34 cellular contexts compared by ENCODE assay signal in genomic region chr5:170469414-170469813, GRCh38. TPM values are rescaled to one million over a fixed set of nuclear protein-coding genes. Genes with fewer than 3 reads are reported as not detected.
"Had no signal": no experiment of that assay in that cellular context is flagged by ENCODE, and none has a peak within 500 bp of the region (broad histone marks: within the 10 kb centered on the region; RNA-seq: fewer than 3 reads in every experiment).

No MANE protein-coding gene starts in this region.

- H3K27ac Mint-ChIP-seq: activated CD4-positive, alpha-beta T cell treated with anti-CD3 and anti-CD28 coated beads, Interleukin-2, amount 10 ng/mL, durations not matched to agents 7 days and 5 days; activated CD8-positive, alpha-beta memory T cell treated with anti-CD3 and anti-CD28 coated beads, Interleukin-2, amount 10 ng/mL, durations not matched to agents 7 days and 5 days; activated CD8-positive, alpha-beta T cell treated with anti-CD3 and anti-CD28 coated beads, Interleukin-2, amount 10 ng/mL, durations not matched to agents 7 days and 5 days; activated naive CD4-positive, alpha-beta T cell treated with anti-CD3 and anti-CD28 coated beads for 36 hours; activated naive CD4-positive, alpha-beta T cell treated with anti-CD3 and anti-CD28 coated beads, Interleukin-2, amount 50 U/mL, for 72 hours; activated T-helper 1 cell treated with anti-CD3 and anti-CD28 coated beads, Interleukin-12 subunit alpha, Interleukin-12 subunit beta, Interleukin-2, Interleukin-4 antibody, amounts not matched to agents 30 ng/mL and 10 ng/mL and 1 ng/mL, durations not matched to agents 14 hours and 24 hours and 36 hours; activated T-helper 2 cell treated with anti-CD3 and anti-CD28 coated beads, Interferon-gamma antibody, Interleukin-2, Interleukin-4, amounts not matched to agents 10 μg/mL and 5 μg/mL and 100 μg/mL, durations not matched to agents 14 hours and 24 hours and 36 hours; dendritic cell treated with granulocyte-macrophage colony-stimulating factor and Interleukin-4, amounts not matched to agents 40 ng/mL and 50 ng/mL, for 4 days; effector memory CD8-positive, alpha-beta T cell; WTC11 had no signal

- H3K4me1 ChIP-seq: esophagus squamous epithelium, gastroesophageal sphincter had no signal

- H3K4me3 ChIP-seq: coronary artery, dorsolateral prefrontal cortex, esophagus squamous epithelium, gastroesophageal sphincter, heart right ventricle had no signal

- DNase-seq: activated CD4-positive, alpha-beta T cell treated with anti-CD3 and anti-CD28 coated beads for 1 hour; activated CD4-positive, alpha-beta T cell treated with anti-CD3 and anti-CD28 coated beads for 4 hours; activated CD4-positive, alpha-beta T cell treated with anti-CD3 and anti-CD28 coated beads, Interleukin-2, amount 10 ng/mL, durations not matched to agents 7 days and 5 days; activated CD4-positive, alpha-beta T cell treated with anti-CD3 and anti-CD28 coated beads, Interleukin-2, amount 50 U/mL, for 4 hours; activated CD8-positive, alpha-beta memory T cell treated with anti-CD3 and anti-CD28 coated beads, Interleukin-2, amount 10 ng/mL, durations not matched to agents 7 days and 5 days; activated CD8-positive, alpha-beta memory T cell treated with anti-CD3 and anti-CD28 coated beads, Interleukin-2, amount 50 U/mL, for 4 hours; activated CD8-positive, alpha-beta T cell treated with anti-CD3 and anti-CD28 coated beads, Interleukin-2, amount 10 ng/mL, durations not matched to agents 7 days and 5 days; activated effector memory CD4-positive, alpha-beta T cell treated with anti-CD3 and anti-CD28 coated beads, Interleukin-2, amount 50 U/mL, for 16 hours; activated naive CD4-positive, alpha-beta T cell treated with anti-CD3 and anti-CD28 coated beads for 36 hours; activated T-cell treated with anti-CD3 and anti-CD28 coated beads, Interleukin-2, amount 50 U/mL, for 1 hour; activated T-cell treated with anti-CD3 and anti-CD28 coated beads, Interleukin-2, amount 50 U/mL, for 48 hours; amniotic stem cell; anterior cingulate cortex; brain microvascular endothelial cell; dorsolateral prefrontal cortex; effector memory CD8-positive, alpha-beta T cell; erythroblast; esophagus squamous epithelium; foreskin melanocyte; heart right ventricle; T-helper 2 cell had no signal

- H3K27me3 ChIP-seq: brain microvascular endothelial cell, dorsolateral prefrontal cortex had no signal

- H3K27me3 Mint-ChIP-seq: dendritic cell treated with granulocyte-macrophage colony-stimulating factor and Interleukin-4, amounts not matched to agents 40 ng/mL and 50 ng/mL, for 4 days had no signal

- H3K36me3 ChIP-seq: brain microvascular endothelial cell, esophagus squamous epithelium, gastroesophageal sphincter, heart right ventricle had no signal

- H3K27ac ChIP-seq: brain microvascular endothelial cell, coronary artery, dorsolateral prefrontal cortex, esophagus squamous epithelium, gastroesophageal sphincter, heart right ventricle, VCaP had no signal

- H3K9me3 ChIP-seq: esophagus squamous epithelium, gastroesophageal sphincter, heart right ventricle had no signal

- H3K36me3 Mint-ChIP-seq: activated CD8-positive, alpha-beta memory T cell treated with anti-CD3 and anti-CD28 coated beads, Interleukin-2, amount 10 ng/mL, durations not matched to agents 7 days and 5 days; activated naive CD4-positive, alpha-beta T cell treated with anti-CD3 and anti-CD28 coated beads, Interleukin-2, amount 50 U/mL, for 72 hours had no signal

- H3K4me1 Mint-ChIP-seq: activated CD4-positive, alpha-beta T cell treated with anti-CD3 and anti-CD28 coated beads, Interleukin-2, amount 10 ng/mL, durations not matched to agents 7 days and 5 days; activated CD8-positive, alpha-beta memory T cell treated with anti-CD3 and anti-CD28 coated beads, Interleukin-2, amount 10 ng/mL, durations not matched to agents 7 days and 5 days; central memory CD8-positive, alpha-beta T cell had no signal

- H3K4me3 Mint-ChIP-seq: activated CD4-positive, alpha-beta T cell treated with anti-CD3 and anti-CD28 coated beads, Interleukin-2, amount 10 ng/mL, durations not matched to agents 7 days and 5 days; activated CD8-positive, alpha-beta memory T cell treated with anti-CD3 and anti-CD28 coated beads, Interleukin-2, amount 10 ng/mL, durations not matched to agents 7 days and 5 days; activated CD8-positive, alpha-beta T cell treated with anti-CD3 and anti-CD28 coated beads, Interleukin-2, amount 10 ng/mL, durations not matched to agents 7 days and 5 days; activated naive CD4-positive, alpha-beta T cell treated with anti-CD3 and anti-CD28 coated beads for 36 hours; activated T-helper 1 cell treated with anti-CD3 and anti-CD28 coated beads, Interleukin-12 subunit alpha, Interleukin-12 subunit beta, Interleukin-2, Interleukin-4 antibody, amounts not matched to agents 30 ng/mL and 10 ng/mL and 1 ng/mL, durations not matched to agents 14 hours and 24 hours and 36 hours; central memory CD8-positive, alpha-beta T cell; dendritic cell treated with granulocyte-macrophage colony-stimulating factor and Interleukin-4, amounts not matched to agents 40 ng/mL and 50 ng/mL, for 4 days; effector memory CD8-positive, alpha-beta T cell; WTC11 had no signal

- H3K9me3 Mint-ChIP-seq: activated CD4-positive, alpha-beta T cell treated with anti-CD3 and anti-CD28 coated beads, Interleukin-2, amount 10 ng/mL, durations not matched to agents 7 days and 5 days; activated naive CD4-positive, alpha-beta T cell treated with anti-CD3 and anti-CD28 coated beads for 36 hours; activated naive CD4-positive, alpha-beta T cell treated with anti-CD3 and anti-CD28 coated beads, Interleukin-2, amount 50 U/mL, for 72 hours; activated T-helper 1 cell treated with anti-CD3 and anti-CD28 coated beads, Interleukin-12 subunit alpha, Interleukin-12 subunit beta, Interleukin-2, Interleukin-4 antibody, amounts not matched to agents 30 ng/mL and 10 ng/mL and 1 ng/mL, durations not matched to agents 14 hours and 24 hours and 36 hours; activated T-helper 2 cell treated with anti-CD3 and anti-CD28 coated beads, Interferon-gamma antibody, Interleukin-2, Interleukin-4, amounts not matched to agents 10 μg/mL and 5 μg/mL and 100 μg/mL, durations not matched to agents 14 hours and 24 hours and 36 hours; central memory CD8-positive, alpha-beta T cell; dendritic cell treated with granulocyte-macrophage colony-stimulating factor and Interleukin-4, amounts not matched to agents 40 ng/mL and 50 ng/mL, for 4 days; effector memory CD8-positive, alpha-beta T cell had no signal

- ATAC-seq: activated CD8-positive, alpha-beta memory T cell treated with anti-CD3 and anti-CD28 coated beads, Interleukin-2, amount 10 ng/mL, durations not matched to agents 7 days and 5 days; activated CD8-positive, alpha-beta T cell treated with anti-CD3 and anti-CD28 coated beads, Interleukin-2, amount 10 ng/mL, durations not matched to agents 7 days and 5 days; activated naive CD4-positive, alpha-beta T cell treated with anti-CD3 and anti-CD28 coated beads, Interleukin-2, amount 50 U/mL, for 72 hours; effector memory CD8-positive, alpha-beta T cell; gastroesophageal sphincter; heart right ventricle; WTC11 had no signal

RNA-seq across cellular contexts. Expression of gene KCNIP1, which starts 34.4 kb away (rescaled TPM):
- total RNA-seq: activated CD4-positive, alpha-beta T cell treated with anti-CD3 and anti-CD28 coated beads, Interleukin-2, amount 10 ng/mL, durations not matched to agents 7 days and 5 days; activated CD8-positive, alpha-beta memory T cell treated with anti-CD3 and anti-CD28 coated beads for 36 hours; activated CD8-positive, alpha-beta memory T cell treated with anti-CD3 and anti-CD28 coated beads, Interleukin-2, amount 10 ng/mL, durations not matched to agents 7 days and 5 days; activated CD8-positive, alpha-beta T cell treated with anti-CD3 and anti-CD28 coated beads, Interleukin-2, amount 10 ng/mL, durations not matched to agents 7 days and 5 days; activated naive CD4-positive, alpha-beta T cell treated with anti-CD3 and anti-CD28 coated beads for 36 hours; activated naive CD4-positive, alpha-beta T cell treated with anti-CD3 and anti-CD28 coated beads, Interleukin-2, amount 50 U/mL, for 72 hours; activated T-helper 1 cell treated with anti-CD3 and anti-CD28 coated beads, Interleukin-12 subunit alpha, Interleukin-12 subunit beta, Interleukin-2, Interleukin-4 antibody, amounts not matched to agents 30 ng/mL and 10 ng/mL and 1 ng/mL, durations not matched to agents 14 hours and 24 hours and 36 hours; activated T-helper 2 cell treated with anti-CD3 and anti-CD28 coated beads, Interferon-gamma antibody, Interleukin-2, Interleukin-4, amounts not matched to agents 10 μg/mL and 5 μg/mL and 100 μg/mL, durations not matched to agents 14 hours and 24 hours and 36 hours; esophagus squamous epithelium; fibroblast of lung; fibroblast of villous mesenchyme; T-helper 1 cell treated with Interleukin-12 subunit alpha and Interleukin-12 subunit beta and Interleukin-4 antibody, amounts not matched to agents 30 ng/mL and 1 ng/mL, for 36 hours had no signal
